ENCODE assay signal across 24 cellular contexts in genomic region chr7:4045975-4046374, GRCh38.
"Had no signal": no experiment of that assay in that cellular context is flagged by ENCODE, and none has a peak within 500 bp of the region (broad histone marks: within the 10 kb centered on the region; RNA-seq: fewer than 3 reads in every experiment).

No MANE protein-coding gene starts in this region.

- H3K36me3 ChIP-seq: colonic mucosa, esophagus muscularis mucosa, esophagus squamous epithelium, gastrocnemius medialis, gastroesophageal sphincter, heart right ventricle had no signal

- H3K27ac ChIP-seq: colonic mucosa, coronary artery, dorsolateral prefrontal cortex, epithelial cell of prostate, esophagus muscularis mucosa, esophagus squamous epithelium, foreskin keratinocyte, gastrocnemius medialis, gastroesophageal sphincter, heart right ventricle had no signal

- H3K27ac Mint-ChIP-seq: dendritic cell treated with granulocyte-macrophage colony-stimulating factor and Interleukin-4, amounts not matched to agents 40 ng/mL and 50 ng/mL, for 4 days; effector memory CD8-positive, alpha-beta T cell; endodermal cell had no signal

- H3K4me3 Mint-ChIP-seq: dendritic cell treated with granulocyte-macrophage colony-stimulating factor and Interleukin-4, amounts not matched to agents 40 ng/mL and 50 ng/mL, for 4 days; effector memory CD8-positive, alpha-beta T cell; endodermal cell had no signal

- H3K27me3 Mint-ChIP-seq: dendritic cell treated with granulocyte-macrophage colony-stimulating factor and Interleukin-4, amounts not matched to agents 40 ng/mL and 50 ng/mL, for 4 days had no signal

- DNase-seq: colonic mucosa; cortex of kidney; dermis blood vessel endothelial cell; effector CD4-positive, alpha-beta T cell; effector CD8-positive, alpha-beta T cell; effector memory CD4-positive, alpha-beta T cell; effector memory CD8-positive, alpha-beta T cell; endodermal cell; erythroblast; esophagus squamous epithelium; foreskin fibroblast; foreskin keratinocyte; foreskin melanocyte; gastrocnemius medialis; glutamatergic neuron; head of caudate nucleus; heart right ventricle had no signal

- H3K9me3 Mint-ChIP-seq: effector memory CD8-positive, alpha-beta T cell; endodermal cell had no signal

- H3K4me1 ChIP-seq: colonic mucosa, esophagus muscularis mucosa, foreskin keratinocyte, gastrocnemius medialis, gastroesophageal sphincter, heart right ventricle had no signal

- ATAC-seq: effector memory CD8-positive, alpha-beta T cell; esophagus mucosa; foreskin keratinocyte; gastrocnemius medialis; gastroesophageal sphincter; heart right ventricle had no signal

- H3K9me3 ChIP-seq: colonic mucosa, esophagus muscularis mucosa, esophagus squamous epithelium, gastrocnemius medialis, gastroesophageal sphincter, heart right ventricle had no signal

- H3K27me3 ChIP-seq: colonic mucosa, dorsolateral prefrontal cortex, esophagus muscularis mucosa, foreskin keratinocyte, gastrocnemius medialis, gastroesophageal sphincter had no signal

- H3K4me3 ChIP-seq: colonic mucosa, coronary artery, dorsolateral prefrontal cortex, esophagus muscularis mucosa, esophagus squamous epithelium, gastrocnemius medialis, gastroesophageal sphincter, heart right ventricle had no signal
